ENCODE assay signal across 8 cellular contexts in the genomic region with DNA sequence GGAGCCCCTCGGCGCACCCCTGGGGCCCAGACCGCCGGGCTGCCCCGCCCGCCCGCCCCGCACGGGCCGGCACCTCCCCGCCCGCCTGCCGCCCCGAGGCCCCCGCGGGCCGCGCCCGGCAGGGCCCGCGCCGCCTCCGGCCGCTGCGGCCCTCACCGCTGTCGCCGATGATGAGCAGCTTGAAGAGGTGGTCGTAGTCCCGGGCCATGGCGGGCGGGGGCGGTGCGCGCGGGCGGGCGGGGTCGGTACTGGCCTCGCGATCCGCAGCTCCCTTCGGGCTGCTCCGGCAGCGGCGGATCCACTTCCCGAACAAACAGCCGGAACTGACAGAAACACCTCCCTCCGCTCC.
DNase-seq lines count a peak whose midpoint lies in the region; ATAC-seq lines count a peak whose summit lies in the region.

A gene (minus strand): TSS at position 311 of the 349 bp plus-strand sequence. CDS start 103 bp downstream, at position 208.

- H3K9me3 Mint-ChIP-seq in stimulated activated naive CD8-positive, alpha-beta T cell treated with anti-CD3 and anti-CD28 coated beads, Interleukin-15, Interleukin-2, amounts not matched to agents 100 ng/mL and 50 ng/mL, for 24 hours: no peaks in the 10 kb centered on the region
- no peaks in the 10 kb centered on the region for H3K9me3 Mint-ChIP-seq in activated naive CD8-positive, alpha-beta T cell treated with anti-CD3 and anti-CD28 coated beads, Interleukin-2, amount 50 U/mL, for 24 hours

- H3K4me3 ChIP-seq in skin epidermis: peak within 1 kb of the TSS; percentile 82 to 98 (median 86)

- peak within 1 kb of the TSS; percentile 78 to 99 (median 95) for H3K27ac ChIP-seq in skin epidermis

- H3K27me3 Mint-ChIP-seq in stimulated activated naive CD8-positive, alpha-beta T cell treated with anti-CD3 and anti-CD28 coated beads, Interleukin-15, Interleukin-2, amounts not matched to agents 100 ng/mL and 50 ng/mL, for 24 hours: no peaks in the 10 kb centered on the region
- no peaks in the 10 kb centered on the region for H3K27me3 Mint-ChIP-seq in activated naive CD8-positive, alpha-beta T cell treated with anti-CD3 and anti-CD28 coated beads, Interleukin-2, amount 50 U/mL, for 24 hours

- ATAC-seq in stimulated activated naive CD8-positive, alpha-beta T cell treated with anti-CD3 and anti-CD28 coated beads, Interleukin-15, Interleukin-2, amounts not matched to agents 100 U/mL and 50 U/mL, for 24 hours: no peak
- ATAC-seq in activated naive CD8-positive, alpha-beta T cell treated with anti-CD3 and anti-CD28 coated beads, Interleukin-2, amount 50 U/mL, for 24 hours: no peak

- H3K4me3 Mint-ChIP-seq in stimulated activated naive CD8-positive, alpha-beta T cell treated with anti-CD3 and anti-CD28 coated beads, Interleukin-15, Interleukin-2, amounts not matched to agents 100 ng/mL and 50 ng/mL, for 24 hours: peak within 1 kb of the TSS; percentile 96
- peak within 1 kb of the TSS; percentile 99 for H3K4me3 Mint-ChIP-seq in activated naive CD8-positive, alpha-beta T cell treated with anti-CD3 and anti-CD28 coated beads, Interleukin-2, amount 50 U/mL, for 24 hours

- no peak for DNase-seq in stimulated activated naive CD8-positive, alpha-beta T cell treated with anti-CD3 and anti-CD28 coated beads, Interleukin-15, Interleukin-2, amounts not matched to agents 100 U/mL and 50 U/mL, for 24 hours
- DNase-seq in activated naive CD8-positive, alpha-beta T cell treated with anti-CD3 and anti-CD28 coated beads, Interleukin-2, amount 50 U/mL, for 24 hours: no peak
- peak; percentile 69 for DNase-seq in iPS DF 19.7 (ENCODE audit: low read depth, low spot score)
- no peak for DNase-seq in RPMI8226
- no peak for DNase-seq in NCI-H2029 treated with DMSO at 0.1 percent for 48 hours (lab: John Stamatoyannopoulos, UW)
- no peak for DNase-seq in stimulated activated CD4-positive, alpha-beta T cell treated with anti-CD3 and anti-CD28 coated beads, Interleukin-4, amount 100 ng/mL, for 1 hour

- H3K36me3 Mint-ChIP-seq in stimulated activated naive CD8-positive, alpha-beta T cell treated with anti-CD3 and anti-CD28 coated beads, Interleukin-15, Interleukin-2, amounts not matched to agents 100 ng/mL and 50 ng/mL, for 24 hours (ENCODE audit: low read depth): peaks cover 39% of the 10 kb centered on the region
- H3K36me3 Mint-ChIP-seq in activated naive CD8-positive, alpha-beta T cell treated with anti-CD3 and anti-CD28 coated beads, Interleukin-2, amount 50 U/mL, for 24 hours (ENCODE audit: low read depth): peaks cover 25% of the 10 kb centered on the region

- H3K4me1 Mint-ChIP-seq in stimulated activated naive CD8-positive, alpha-beta T cell treated with anti-CD3 and anti-CD28 coated beads, Interleukin-15, Interleukin-2, amounts not matched to agents 100 ng/mL and 50 ng/mL, for 24 hours (ENCODE audit: low read depth): peaks cover 84% of the 10 kb centered on the region
- peaks cover 79% of the 10 kb centered on the region for H3K4me1 Mint-ChIP-seq in activated naive CD8-positive, alpha-beta T cell treated with anti-CD3 and anti-CD28 coated beads, Interleukin-2, amount 50 U/mL, for 24 hours

- H3K27ac Mint-ChIP-seq in stimulated activated naive CD8-positive, alpha-beta T cell treated with anti-CD3 and anti-CD28 coated beads, Interleukin-15, Interleukin-2, amounts not matched to agents 100 ng/mL and 50 ng/mL, for 24 hours: peak within 1 kb of the TSS; percentile 89
- peak within 1 kb of the TSS; percentile 96 for H3K27ac Mint-ChIP-seq in activated naive CD8-positive, alpha-beta T cell treated with anti-CD3 and anti-CD28 coated beads, Interleukin-2, amount 50 U/mL, for 24 hours
